Comparison of ENCODE assay signal across 12 cellular contexts in genomic region chr22:43289551-43289963, GRCh38. TPM values are rescaled to one million over a fixed set of nuclear protein-coding genes. Genes with fewer than 3 reads are reported as not detected.
DNase-seq lines count a peak whose midpoint lies in the region; ATAC-seq and TF ChIP-seq lines count a peak whose summit lies in the region.
"Had no signal": no experiment of that assay in that cellular context is flagged by ENCODE, and none has a peak within 500 bp of the region (broad histone marks: within the 10 kb centered on the region; RNA-seq: fewer than 3 reads in every experiment).

No MANE protein-coding gene starts in this region.

- no peaks in the 10 kb centered on the region for H3K9me3 Mint-ChIP-seq in activated naive CD4-positive, alpha-beta T cell treated with anti-CD3 and anti-CD28 coated beads, Interleukin-2, amount 50 U/mL, for 72 hours

- no peaks in the 10 kb centered on the region for H3K79me2 ChIP-seq in Loucy (ENCODE audit: insufficient read depth, low read length)
- H3K79me2 ChIP-seq in parathyroid adenoma, result no peaks in the 10 kb centered on the region

- H3K9me3 ChIP-seq in Loucy (ENCODE audit: insufficient read depth, low read depth, low read length) (no peaks in the 10 kb centered on the region), parathyroid adenoma (ENCODE audit: control insufficient read depth, low read length) (no peaks in the 10 kb centered on the region)
- H3K9me3 ChIP-seq: mucosa of descending colon had no signal

- H3K27ac ChIP-seq in parathyroid adenoma, result no peak overlapping the region
- H3K27ac ChIP-seq: C4-2B had no signal

- H3K4me3 ChIP-seq in AG09309 (ENCODE audit: control insufficient read depth, low read depth, low read length), result peak overlapping the region; percentile 32
- H3K4me3 ChIP-seq in Loucy (ENCODE audit: low read length, poor library complexity, severe bottlenecking), result no peak overlapping the region
- H3K4me3 ChIP-seq in fibroblast of pulmonary artery (replicated peaks; ENCODE audit: low read depth, low read length), result peak overlapping the region; percentile 13
- no peak overlapping the region for H3K4me3 ChIP-seq in parathyroid adenoma (ENCODE audit: low read depth, low read length)
- H3K4me3 ChIP-seq: mucosa of descending colon had no signal

- H3K9me2 ChIP-seq in Loucy (replicated peaks; ENCODE audit: low read depth, low read length), result no peaks in the 10 kb centered on the region

- no peak for ATAC-seq in HG03565 (IDR thresholded peaks at IDR 0.05; ENCODE audit: unreplicated experiment)
- no peak for ATAC-seq in activated naive CD4-positive, alpha-beta T cell treated with anti-CD3 and anti-CD28 coated beads, Interleukin-2, amount 50 U/mL, for 72 hours

- no peaks in the 10 kb centered on the region for H4K20me1 ChIP-seq in Loucy (ENCODE audit: insufficient read depth, low read length, poor library complexity, severe bottlenecking)

- peak overlapping the region; percentile 4 for H3K9ac ChIP-seq in Loucy (ENCODE audit: low read depth, low read length, poor library complexity, severe bottlenecking)
- H3K9ac ChIP-seq in parathyroid adenoma, result no peak overlapping the region

- no peaks in the 10 kb centered on the region for H3K27me3 ChIP-seq in Loucy (ENCODE audit: insufficient read depth, low read length, poor library complexity, severe bottlenecking)
- no peaks in the 10 kb centered on the region for H3K27me3 ChIP-seq in parathyroid adenoma (ENCODE audit: control insufficient read depth, insufficient read depth, low read length)

- H3K36me3 ChIP-seq in Loucy (ENCODE audit: insufficient read depth, low read length), result no peaks in the 10 kb centered on the region
- H3K36me3 ChIP-seq in parathyroid adenoma (ENCODE audit: control insufficient read depth, insufficient read depth, low read length), result no peaks in the 10 kb centered on the region

- no peak overlapping the region for H3K27ac Mint-ChIP-seq in activated naive CD4-positive, alpha-beta T cell treated with anti-CD3 and anti-CD28 coated beads, Interleukin-2, amount 50 U/mL, for 72 hours

- H3K4me1 ChIP-seq in Loucy (ENCODE audit: insufficient read depth, low read length, poor library complexity, severe bottlenecking), result no peaks in the 10 kb centered on the region
- no peaks in the 10 kb centered on the region for H3K4me1 ChIP-seq in parathyroid adenoma

- no peak for DNase-seq in AG09309 (ENCODE audit: low read depth)
- DNase-seq in fibroblast of pulmonary artery (ENCODE audit: low read depth), result no peak
- no peak for DNase-seq in AG08396 (ENCODE audit: low spot score)
- DNase-seq in erythroblast (lab: John Stamatoyannopoulos, UW), result no peak
- no peak for DNase-seq in activated naive CD4-positive, alpha-beta T cell treated with anti-CD3 and anti-CD28 coated beads, Interleukin-2, amount 50 U/mL, for 72 hours (ENCODE audit: low spot score in 2 of 2)
- DNase-seq: activated T-cell treated with anti-CD3 and anti-CD28 coated beads, Interleukin-2, amount 50 U/mL, for 1 hour; glutamatergic neuron; mucosa of descending colon had no signal

- no peaks in the 10 kb centered on the region for H3K36me3 Mint-ChIP-seq in activated naive CD4-positive, alpha-beta T cell treated with anti-CD3 and anti-CD28 coated beads, Interleukin-2, amount 50 U/mL, for 72 hours

- no peak for TF ChIP-seq POLR2A in erythroblast (IDR thresholded peaks at IDR 0.05; ENCODE audit: low read length)

- H3K4me2 ChIP-seq in Loucy (ENCODE audit: low read depth, low read length, poor library complexity, severe bottlenecking) (no peak overlapping the region), parathyroid adenoma (ENCODE audit: low read length) (no peak overlapping the region)

- TF ChIP-seq CTCF in AG09309 (IDR thresholded peaks at IDR 0.05; ENCODE audit: control insufficient read depth, insufficient read depth, low read depth, low read length, missing control alignments) (no peak), Loucy (conservative IDR thresholded peaks at IDR 0.05; ENCODE audit: low read length) (no peak), fibroblast of pulmonary artery (IDR thresholded peaks at IDR 0.05; ENCODE audit: low read length, missing control alignments) (no peak), parathyroid adenoma (IDR thresholded peaks at IDR 0.05) (no peak)

- no peaks in the 10 kb centered on the region for H3F3A ChIP-seq in Loucy (ENCODE audit: low read depth)

- peak overlapping the region; percentile 43; the same call in 1 of the 2 replicates for H2AFZ ChIP-seq in Loucy (ENCODE audit: low read length)
- H2AFZ ChIP-seq in parathyroid adenoma, result peak overlapping the region; percentile 22

RNA-seq across cellular contexts. Expression of gene SCUBE1, which starts 53.6 kb away (rescaled TPM):
- total RNA-seq in activated naive CD4-positive, alpha-beta T cell treated with anti-CD3 and anti-CD28 coated beads, Interleukin-2, amount 50 U/mL, for 72 hours, result under 1 TPM in 1 of 2 donors, not detected in 1; 0.39 TPM

Comparison
In these comparisons a context has a peak if more than half of its experiments do, and no peak if none do; other contexts are left out.
1. H3K4me3 ChIP-seq: peak in AG09309 (single experiment) and fibroblast of pulmonary artery (single experiment); none in Loucy (single experiment) and parathyroid adenoma (single experiment).